11 cellular contexts compared by ENCODE assay signal in genomic region chr4:98602270-98602669, GRCh38. TPM values are rescaled to one million over a fixed set of nuclear protein-coding genes. Genes with fewer than 3 reads are reported as not detected.
A peak's percentile ranks its signal among the peaks of the same experiment; 100 is the strongest.
DNase-seq lines count a peak whose midpoint lies in the region; ATAC-seq and TF ChIP-seq lines count a peak whose summit lies in the region.
"Had no signal": no experiment of that assay in that cellular context is flagged by ENCODE, and none has a peak within 500 bp of the region (broad histone marks: within the 10 kb centered on the region; RNA-seq: fewer than 3 reads in every experiment).

No MANE protein-coding gene starts in this region.

- H3K27me3 Mint-ChIP-seq in brain: peaks cover 4% of the 10 kb centered on the region

- in situ Hi-C loops in G401 (cut with HindIII; ENCODE audit: low sequenced_read_pairs): no loop called here

- H3K36me3 Mint-ChIP-seq in brain: peaks cover 59% of the 10 kb centered on the region

- DNase-seq in G401 (ENCODE audit: low spot score) (peak; percentile 24), NCI-H2227 treated with DMSO at 0.1 percent for 48 hours (lab: John Stamatoyannopoulos, UW) (no peak), DMS153 treated with DMSO at 0.1 percent for 48 hours (lab: John Stamatoyannopoulos, UW; ENCODE audit: unreplicated experiment) (no peak)
- no peak for DNase-seq in stimulated activated CD4-positive, alpha-beta T cell treated with anti-CD3 and anti-CD28 coated beads, Interleukin-4, amount 100 ng/mL, for 1 hour
- DNase-seq: BE2C, NCI-H2081 treated with DMSO at 0.1 percent for 48 hours, SHP77 had no signal

- ATAC-seq in GM19025 (IDR thresholded peaks at IDR 0.05; ENCODE audit: low read depth, unreplicated experiment) (peak; percentile 41), HG03469 (IDR thresholded peaks at IDR 0.05; ENCODE audit: unreplicated experiment) (peak; percentile 39), SK-N-SH treated with all-trans-retinoic acid at 6 μM for 48 hours (no peak)

- TF ChIP-seq CTCF in brain (conservative IDR thresholded peaks at IDR 0.05): no peak

- peak overlapping the region in 4 of 5 experiments; percentile 70 to 96 (median 92) for H3K27ac Mint-ChIP-seq in brain

- H3K4me3 Mint-ChIP-seq in brain: no peak overlapping the region

- H3K9me3 Mint-ChIP-seq in brain: peaks cover 23 to 56% (median 43%) of the 10 kb centered on the region in 5 experiments

- H3K4me1 Mint-ChIP-seq in brain: peaks cover 50% of the 10 kb centered on the region

TF ChIP-seq in SK-N-SH treated with all-trans-retinoic acid at 6 μM for 48 hours, 23 proteins besides CTCF, POLR2A, EP300 and RAD21:
- TF ChIP-seq SNAI2 (CRISPR knock-in tag; IDR thresholded peaks at IDR 0.05) (no peak), ZNF8 (CRISPR knock-in tag; IDR thresholded peaks at IDR 0.05) (no peak), ISL1 (CRISPR knock-in tag; IDR thresholded peaks at IDR 0.05) (no peak), PPARA (CRISPR knock-in tag; IDR thresholded peaks at IDR 0.05; ENCODE audit: borderline replicate concordance) (no peak), ZC3H10 (CRISPR knock-in tag; IDR thresholded peaks at IDR 0.05) (no peak), CREB5 (CRISPR knock-in tag; IDR thresholded peaks at IDR 0.05; ENCODE audit: low read depth) (no peak), POU6F1 (CRISPR knock-in tag; IDR thresholded peaks at IDR 0.05; ENCODE audit: borderline replicate concordance, low read depth) (no peak), TCF4 (CRISPR knock-in tag; IDR thresholded peaks at IDR 0.05; ENCODE audit: borderline replicate concordance) (no peak), CSDC2 (CRISPR knock-in tag; IDR thresholded peaks at IDR 0.05) (no peak), ZFP3 (CRISPR knock-in tag; IDR thresholded peaks at IDR 0.05) (no peak), GLIS3 (CRISPR knock-in tag; IDR thresholded peaks at IDR 0.05) (no peak), TSHZ2 (CRISPR knock-in tag; IDR thresholded peaks at IDR 0.05) (no peak), ZNF70 (CRISPR knock-in tag; IDR thresholded peaks at IDR 0.05) (no peak), ARNTL (CRISPR knock-in tag; IDR thresholded peaks at IDR 0.05; ENCODE audit: borderline replicate concordance, low read depth) (no peak), ZNF565 (CRISPR knock-in tag; conservative IDR thresholded peaks at IDR 0.05; ENCODE audit: low read depth) (no peak), PATZ1 (CRISPR knock-in tag; IDR thresholded peaks at IDR 0.05; ENCODE audit: borderline replicate concordance) (no peak), ZFP30 (CRISPR knock-in tag; IDR thresholded peaks at IDR 0.05) (no peak), CSRNP3 (CRISPR knock-in tag; IDR thresholded peaks at IDR 0.05) (no peak)

RNA-seq across cellular contexts. Expression of gene TSPAN5, which starts 56.1 kb away (rescaled TPM):
- total RNA-seq in G401 (2014; rRNA removed; shearing (Covaris generic)): not detected in 2 replicates
- 18.3 TPM for polyA plus RNA-seq in brain (ENCODE audit: insufficient read depth, low read depth, low replicate concordance)
